8 cellular contexts compared by ENCODE assay signal in the genomic region with DNA sequence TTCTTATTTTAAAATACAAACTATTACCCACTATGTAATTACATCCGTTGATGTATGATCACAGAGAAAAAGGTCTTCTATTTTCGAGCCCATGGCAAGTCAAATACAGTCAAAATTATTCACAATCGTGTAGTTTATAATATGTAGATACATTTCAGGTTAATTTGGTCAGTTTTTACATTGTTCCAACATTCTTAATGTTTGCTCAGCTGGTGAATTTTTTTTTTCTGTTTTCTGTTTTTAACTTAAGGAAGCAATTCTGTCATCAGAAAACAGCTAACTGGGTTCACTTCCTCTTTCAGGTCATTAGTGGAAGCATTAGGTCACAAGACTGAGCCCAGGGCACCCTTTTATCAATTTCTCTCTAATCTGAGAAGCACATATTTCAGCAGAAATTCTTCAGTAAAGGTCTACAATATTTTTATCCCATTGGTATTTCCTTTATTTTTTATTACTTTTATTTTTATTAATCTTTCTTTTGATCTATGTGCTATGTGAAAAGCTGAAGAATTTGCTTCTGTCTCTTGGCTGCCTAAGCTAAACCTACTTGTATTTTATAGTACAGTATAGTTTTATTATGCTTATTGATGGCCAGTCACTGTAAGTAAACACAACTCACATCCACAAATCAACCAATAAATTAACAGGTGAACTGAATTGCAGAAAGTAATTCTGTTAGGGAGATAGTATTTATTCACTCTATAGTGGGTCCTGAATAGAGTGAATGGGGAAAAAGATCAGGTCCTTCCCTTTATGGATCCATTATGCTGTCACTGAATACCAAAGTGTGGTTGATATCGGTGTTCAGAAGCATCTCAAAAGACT.
A peak's percentile ranks its signal among the peaks of the same experiment; 100 is the strongest.
DNase-seq lines count a peak whose midpoint lies in the region; ATAC-seq and TF ChIP-seq lines count a peak whose summit lies in the region.

No MANE protein-coding gene starts in this region.

- no peak for DNase-seq in activated T-helper 1 cell treated with anti-CD3 and anti-CD28 coated beads, Interleukin-12 subunit alpha, Interleukin-12 subunit beta, Interleukin-2, Interleukin-4 antibody, amounts not matched to agents 30 ng/mL and 10 ng/mL and 1 ng/mL, durations not matched to agents 14 hours and 24 hours and 36 hours (ENCODE audit: low spot score)
- DNase-seq in hepatocyte (ENCODE audit: low spot score) = no peak
- no peak for DNase-seq in GOT3 (lab: John Stamatoyannopoulos, UW)
- no peak for DNase-seq in NCI-H1105 (lab: John Stamatoyannopoulos, UW)
- DNase-seq in cortex of kidney (lab: John Stamatoyannopoulos, UW) = no peak

- H2AFZ ChIP-seq in hepatocyte = no peak overlapping the region

- H3K27ac ChIP-seq in BLaER1 treated with 17β-estradiol and CSF1 and Interleukin-3, amounts not matched to agents 10 nM and 100 nM = peak overlapping the region in 8 of 11 experiments; percentile 7 to 61 (median 28); a peak in 8 of 22 replicates
- no peak overlapping the region for H3K27ac ChIP-seq in hepatocyte

- peak overlapping the region; percentile 76 for H3K4me3 Mint-ChIP-seq in activated T-helper 1 cell treated with anti-CD3 and anti-CD28 coated beads, Interleukin-12 subunit alpha, Interleukin-12 subunit beta, Interleukin-2, Interleukin-4 antibody, amounts not matched to agents 30 ng/mL and 10 ng/mL and 1 ng/mL, durations not matched to agents 14 hours and 24 hours and 36 hours

- no peaks in the 10 kb centered on the region for H3K9me2 ChIP-seq in hepatocyte (replicated peaks; ENCODE audit: insufficient read depth)

- H3K36me3 Mint-ChIP-seq in activated T-helper 1 cell treated with anti-CD3 and anti-CD28 coated beads, Interleukin-12 subunit alpha, Interleukin-12 subunit beta, Interleukin-2, Interleukin-4 antibody, amounts not matched to agents 30 ng/mL and 10 ng/mL and 1 ng/mL, durations not matched to agents 14 hours and 24 hours and 36 hours (ENCODE audit: low read depth) = peaks cover 3% of the 10 kb centered on the region

- H3K4me3 ChIP-seq in BLaER1 treated with 17β-estradiol and CSF1 and Interleukin-3, amounts not matched to agents 10 nM and 100 nM = no peak overlapping the region
- no peak overlapping the region for H3K4me3 ChIP-seq in hepatocyte

- no peaks in the 10 kb centered on the region for H3K27me3 ChIP-seq in BLaER1 treated with 17β-estradiol and CSF1 and Interleukin-3, amounts not matched to agents 10 nM and 100 nM
- H3K27me3 ChIP-seq in hepatocyte = no peaks in the 10 kb centered on the region

- no peaks in the 10 kb centered on the region for H3K36me3 ChIP-seq in BLaER1 treated with 17β-estradiol and CSF1 and Interleukin-3, amounts not matched to agents 10 nM and 100 nM
- H3K36me3 ChIP-seq in hepatocyte (replicated peaks; ENCODE audit: insufficient read depth, low read depth) = no peaks in the 10 kb centered on the region

- no peaks in the 10 kb centered on the region for H3K9me3 ChIP-seq in BLaER1 treated with 17β-estradiol and CSF1 and Interleukin-3, amounts not matched to agents 10 nM and 100 nM (replicated peaks in 1 of 11)
- H3K9me3 ChIP-seq in hepatocyte (ENCODE audit: low read depth) = no peaks in the 10 kb centered on the region

- ATAC-seq in GM19324 (IDR thresholded peaks at IDR 0.05; ENCODE audit: low FRiP score, unreplicated experiment) (peak; percentile 41), HG03280 (IDR thresholded peaks at IDR 0.05; ENCODE audit: unreplicated experiment) (peak; percentile 61)

- H4K20me1 ChIP-seq in BLaER1 treated with 17β-estradiol and CSF1 and Interleukin-3, amounts not matched to agents 10 nM and 100 nM = no peaks in the 10 kb centered on the region
- no peaks in the 10 kb centered on the region for H4K20me1 ChIP-seq in hepatocyte (ENCODE audit: insufficient read depth, poor library complexity, severe bottlenecking)

- TF ChIP-seq CTCF in hepatocyte (IDR thresholded peaks at IDR 0.05; ENCODE audit: poor library complexity) = no peak

- H3K4me2 ChIP-seq in BLaER1 treated with 17β-estradiol and CSF1 and Interleukin-3, amounts not matched to agents 10 nM and 100 nM = peak overlapping the region; percentile 41 to 91 (median 61); a peak in 20 of 22 replicates
- H3K4me2 ChIP-seq in hepatocyte = no peak overlapping the region

- peaks cover 32 to 82% (median 47%) of the 10 kb centered on the region in 10 experiments for H3K4me1 ChIP-seq in BLaER1 treated with 17β-estradiol and CSF1 and Interleukin-3, amounts not matched to agents 10 nM and 100 nM
- no peaks in the 10 kb centered on the region for H3K4me1 ChIP-seq in hepatocyte (ENCODE audit: insufficient read depth)

- H3K79me2 ChIP-seq in hepatocyte = no peaks in the 10 kb centered on the region

- peak overlapping the region; percentile 99 for H3K27ac Mint-ChIP-seq in activated T-helper 1 cell treated with anti-CD3 and anti-CD28 coated beads, Interleukin-12 subunit alpha, Interleukin-12 subunit beta, Interleukin-2, Interleukin-4 antibody, amounts not matched to agents 30 ng/mL and 10 ng/mL and 1 ng/mL, durations not matched to agents 14 hours and 24 hours and 36 hours

- H3K27me3 Mint-ChIP-seq in activated T-helper 1 cell treated with anti-CD3 and anti-CD28 coated beads, Interleukin-12 subunit alpha, Interleukin-12 subunit beta, Interleukin-2, Interleukin-4 antibody, amounts not matched to agents 30 ng/mL and 10 ng/mL and 1 ng/mL, durations not matched to agents 14 hours and 24 hours and 36 hours (ENCODE audit: insufficient read depth) = peaks cover under 1% of the 10 kb centered on the region

- H3K9me3 Mint-ChIP-seq in activated T-helper 1 cell treated with anti-CD3 and anti-CD28 coated beads, Interleukin-12 subunit alpha, Interleukin-12 subunit beta, Interleukin-2, Interleukin-4 antibody, amounts not matched to agents 30 ng/mL and 10 ng/mL and 1 ng/mL, durations not matched to agents 14 hours and 24 hours and 36 hours = no peaks in the 10 kb centered on the region

- H3K9ac ChIP-seq in BLaER1 treated with 17β-estradiol and CSF1 and Interleukin-3, amounts not matched to agents 10 nM and 100 nM = no peak overlapping the region; a peak in 1 of 22 replicates

- 93% methylated on average over 4 of the region's 4 CpGs for WGBS in hepatocyte (ENCODE audit: low lambda C conversion rate, missing lambda C conversion rate)

- intact Hi-C loops in activated T-helper 1 cell treated with anti-CD3 and anti-CD28 coated beads, Interleukin-12 subunit alpha, Interleukin-12 subunit beta, Interleukin-2, Interleukin-4 antibody, amounts not matched to agents 30 ng/mL and 10 ng/mL and 1 ng/mL, durations not matched to agents 14 hours and 24 hours and 36 hours (cut with micrococcal nuclease) = loop anchor here (2.0 kb wide), 3 partner anchors 25 to 257 kb away; no protein-coding TSS in a partner anchor

- H3K4me1 Mint-ChIP-seq in activated T-helper 1 cell treated with anti-CD3 and anti-CD28 coated beads, Interleukin-12 subunit alpha, Interleukin-12 subunit beta, Interleukin-2, Interleukin-4 antibody, amounts not matched to agents 30 ng/mL and 10 ng/mL and 1 ng/mL, durations not matched to agents 14 hours and 24 hours and 36 hours (ENCODE audit: low read depth) = peaks cover 53% of the 10 kb centered on the region
